Comparison of ENCODE assay signal across 8 cellular contexts in genomic region chr1:6554031-6554906, GRCh38. TPM values are rescaled to one million over a fixed set of nuclear protein-coding genes. Genes with fewer than 3 reads are reported as not detected.
DNase-seq lines count a peak whose midpoint lies in the region; TF ChIP-seq lines count a peak whose summit lies in the region.

Gene NOL9, minus strand, starts transcription at chr1:6554513. Its CDS starts 11 bp downstream, at chr1:6554502.

- TF ChIP-seq EP300 in neural cell (conservative IDR thresholded peaks at IDR 0.05; ENCODE audit: poor library complexity, severe bottlenecking) (peak; percentile 38), stomach (IDR thresholded peaks at IDR 0.05) (no peak)

- H3K9ac ChIP-seq in ES-I3 (ENCODE audit: low read depth, low read length): peak within 1 kb of the TSS; percentile 99
- peak within 1 kb of the TSS; percentile 79 for H3K9ac ChIP-seq in neural cell (ENCODE audit: low read length)

- intact Hi-C loops in stomach (cut with DNase I; ENCODE audit: low total_unique reads): no loop called here

- DNase-seq in H4 (ENCODE audit: low spot score) (peak; percentile 75), LNCaP clone FGC (ENCODE audit: low read depth) (peak; percentile 58), fibroblast of the conjunctiva (ENCODE audit: low read depth) (peak; percentile 84), stomach (peak; percentile 94)
- peak; percentile 91 for DNase-seq in activated effector memory CD4-positive, alpha-beta T cell treated with Interleukin-2 at 50 U/mL for 16 hours

- peaks cover 10% of the 10 kb centered on the region for H3K4me1 ChIP-seq in ES-I3 (ENCODE audit: insufficient read depth, low read length)
- H3K4me1 ChIP-seq in stomach: peaks cover 22 to 37% (median 35%) of the 10 kb centered on the region in 4 donors

- peaks cover 15% of the 10 kb centered on the region for H3K79me2 ChIP-seq in neural cell (replicated peaks; ENCODE audit: insufficient read depth, low read length)

- peak within 1 kb of the TSS; percentile 51 for H3K4me2 ChIP-seq in neural cell (ENCODE audit: low read length)

- H2AFZ ChIP-seq in neural cell (ENCODE audit: low read depth, low read length): peak within 1 kb of the TSS; percentile 40

- H3K27ac ChIP-seq in neural cell (ENCODE audit: low read length) (peak within 1 kb of the TSS; percentile 34), stomach (peak within 1 kb of the TSS; percentile 76 to 91 (median 86))

- WGBS in stomach, 5 donors: 1 to 6% (median 1%) methylated on average over 12 to 87 of the region's 87 CpGs

- H3K4me3 ChIP-seq in LNCaP clone FGC (ENCODE audit: low read depth, low read length) (peak within 1 kb of the TSS; percentile 88), neural cell (ENCODE audit: low read length) (peak within 1 kb of the TSS; percentile 98), stomach (peak within 1 kb of the TSS; percentile 87 to 98 (median 94))

- H3K9me3 ChIP-seq in ES-I3 (ENCODE audit: control insufficient read depth, insufficient read depth, low read length): no peaks in the 10 kb centered on the region
- H3K9me3 ChIP-seq in neural cell (ENCODE audit: low read length): no peaks in the 10 kb centered on the region
- H3K9me3 ChIP-seq in stomach: no peaks in the 10 kb centered on the region

- no peaks in the 10 kb centered on the region for H3F3A ChIP-seq in neural cell (ENCODE audit: insufficient read depth, low read length, poor library complexity, severe bottlenecking)

- 0 out of 2 replicates have a peak, but pooled peaks cover 7% of the 10 kb centered on the region for H3K36me3 ChIP-seq in ES-I3 (ENCODE audit: insufficient read depth, low read length)
- no peaks in the 10 kb centered on the region for H3K36me3 ChIP-seq in neural cell (ENCODE audit: insufficient read depth, low read length)
- peaks cover 10 to 22% (median 21%) of the 10 kb centered on the region in 4 donors for H3K36me3 ChIP-seq in stomach

- TF ChIP-seq POLR2A in Raji (IDR thresholded peaks at IDR 0.05; ENCODE audit: insufficient read depth, low read depth, low read length) (peak; percentile 94), stomach (IDR thresholded peaks at IDR 0.05) (no peak)

- no peaks in the 10 kb centered on the region for H4K20me1 ChIP-seq in neural cell (ENCODE audit: insufficient read depth)

- H3K27me3 ChIP-seq in neural cell (ENCODE audit: insufficient read depth, low read depth, low read length): no peaks in the 10 kb centered on the region
- H3K27me3 ChIP-seq in stomach: no peaks in the 10 kb centered on the region

- no peaks in the 10 kb centered on the region for H3K9me2 ChIP-seq in neural cell (ENCODE audit: insufficient read depth, low read length)

- TF ChIP-seq CTCF in LNCaP clone FGC (IDR thresholded peaks at IDR 0.05; ENCODE audit: control insufficient read depth, extremely low read depth, insufficient read depth): peak; percentile 92
- TF ChIP-seq CTCF in neural cell (IDR thresholded peaks at IDR 0.05; ENCODE audit: poor library complexity, severe bottlenecking): peak; percentile 98
- peak in 5 of 7 experiments; percentile 88 to 98 (median 95) for TF ChIP-seq CTCF in stomach (IDR thresholded peaks at IDR 0.05)

- peak; percentile 76 for TF ChIP-seq RAD21 in neural cell (conservative IDR thresholded peaks at IDR 0.05)

TF ChIP-seq in neural cell, 6 proteins besides CTCF, POLR2A, EP300 and RAD21:
- peak; percentile 86 for TF ChIP-seq SMC3 (conservative IDR thresholded peaks at IDR 0.05; ENCODE audit: poor library complexity)
- TF ChIP-seq, protein P1, sequence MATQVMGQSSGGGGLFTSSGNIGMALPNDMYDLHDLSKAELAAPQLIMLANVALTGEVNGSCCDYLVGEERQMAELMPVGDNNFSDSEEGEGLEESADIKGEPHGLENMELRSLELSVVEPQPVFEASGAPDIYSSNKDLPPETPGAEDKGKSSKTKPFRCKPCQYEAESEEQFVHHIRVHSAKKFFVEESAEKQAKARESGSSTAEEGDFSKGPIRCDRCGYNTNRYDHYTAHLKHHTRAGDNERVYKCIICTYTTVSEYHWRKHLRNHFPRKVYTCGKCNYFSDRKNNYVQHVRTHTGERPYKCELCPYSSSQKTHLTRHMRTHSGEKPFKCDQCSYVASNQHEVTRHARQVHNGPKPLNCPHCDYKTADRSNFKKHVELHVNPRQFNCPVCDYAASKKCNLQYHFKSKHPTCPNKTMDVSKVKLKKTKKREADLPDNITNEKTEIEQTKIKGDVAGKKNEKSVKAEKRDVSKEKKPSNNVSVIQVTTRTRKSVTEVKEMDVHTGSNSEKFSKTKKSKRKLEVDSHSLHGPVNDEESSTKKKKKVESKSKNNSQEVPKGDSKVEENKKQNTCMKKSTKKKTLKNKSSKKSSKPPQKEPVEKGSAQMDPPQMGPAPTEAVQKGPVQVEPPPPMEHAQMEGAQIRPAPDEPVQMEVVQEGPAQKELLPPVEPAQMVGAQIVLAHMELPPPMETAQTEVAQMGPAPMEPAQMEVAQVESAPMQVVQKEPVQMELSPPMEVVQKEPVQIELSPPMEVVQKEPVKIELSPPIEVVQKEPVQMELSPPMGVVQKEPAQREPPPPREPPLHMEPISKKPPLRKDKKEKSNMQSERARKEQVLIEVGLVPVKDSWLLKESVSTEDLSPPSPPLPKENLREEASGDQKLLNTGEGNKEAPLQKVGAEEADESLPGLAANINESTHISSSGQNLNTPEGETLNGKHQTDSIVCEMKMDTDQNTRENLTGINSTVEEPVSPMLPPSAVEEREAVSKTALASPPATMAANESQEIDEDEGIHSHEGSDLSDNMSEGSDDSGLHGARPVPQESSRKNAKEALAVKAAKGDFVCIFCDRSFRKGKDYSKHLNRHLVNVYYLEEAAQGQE (IDR thresholded peaks at IDR 0.05; ENCODE audit: borderline replicate concordance): peak; percentile 27
- TF ChIP-seq POLR2AphosphoS5 (IDR thresholded peaks at IDR 0.05): peak; percentile 85
- peak; percentile 93 for TF ChIP-seq MXI1 (conservative IDR thresholded peaks at IDR 0.05; ENCODE audit: poor library complexity, severe bottlenecking)
- no peak for TF ChIP-seq EZH2 (IDR thresholded peaks at IDR 0.05; ENCODE audit: borderline replicate concordance, insufficient read depth, low read length, poor library complexity, severe bottlenecking)
- peak; percentile 91 for TF ChIP-seq TAF1 (IDR thresholded peaks at IDR 0.05; ENCODE audit: low read depth)

RNA-seq across cellular contexts. Expression of gene NOL9, which starts in this region (rescaled TPM):
- 12.0 and 14.9 TPM in 2 replicates for total RNA-seq in H4 (2014; rRNA removed; shearing (Covaris generic))
- polyA plus RNA-seq in neural cell (25.4 and 30.7 TPM in 2 replicates), stomach (1 to 10 TPM; 2.7 to 4.0 (median 2.9) TPM)
- polyA minus RNA-seq in neural cell: 42.4 and 44.6 TPM in 2 replicates
- total RNA-seq in stomach: 100 to 1,000 TPM in 1 of 5 donors, 10 to 100 TPM in 4; 19.7 to 150 (median 42.0) TPM

Comparison
In these comparisons a context has a peak if more than half of its experiments do, and no peak if none do; other contexts are left out.
1. Peak in every context shown above with its lines: DNase-seq, H3K4me3 ChIP-seq and H3K27ac ChIP-seq.